Comparison of ENCODE assay signal across 8 cellular contexts in genomic region chr15:40470423-40471104, GRCh38. TPM values are rescaled to one million over a fixed set of nuclear protein-coding genes. Genes with fewer than 3 reads are reported as not detected.
DNase-seq lines count a peak whose midpoint lies in the region; ATAC-seq and TF ChIP-seq lines count a peak whose summit lies in the region.

CHST14 (plus strand) TSS chr15:40470984; CDS start chr15:40471214, 230 bp downstream.

- TF ChIP-seq CTCF in AG09309 (IDR thresholded peaks at IDR 0.05; ENCODE audit: control insufficient read depth, insufficient read depth, low read depth, low read length, missing control alignments), result no peak
- no peak for TF ChIP-seq CTCF in RWPE1 (conservative IDR thresholded peaks at IDR 0.05; ENCODE audit: low read depth)
- no peak for TF ChIP-seq CTCF in foreskin keratinocyte (conservative IDR thresholded peaks at IDR 0.05)
- TF ChIP-seq CTCF in neural crest cell (conservative IDR thresholded peaks at IDR 0.05), result no peak
- no peak for TF ChIP-seq CTCF in transverse colon (IDR thresholded peaks at IDR 0.05)

- 0 to 14% methylated on average over 7 to 12 of the region's 52 CpGs for WGBS in transverse colon (ENCODE audit: low coverage in 1 of 2), 2 donors

- peak within 1 kb of the TSS; percentile 88 for H3K4me3 Mint-ChIP-seq in neural crest cell

- H3K27me3 ChIP-seq in foreskin keratinocyte (no peaks in the 10 kb centered on the region), transverse colon (no peaks in the 10 kb centered on the region)

- peak within 1 kb of the TSS; percentile 53 for H3K4me3 ChIP-seq in AG09309 (ENCODE audit: control insufficient read depth, low read depth, low read length)
- H3K4me3 ChIP-seq in transverse colon, result peak within 1 kb of the TSS; percentile 70 to 92 (median 80)

- no peaks in the 10 kb centered on the region for H3K9me3 ChIP-seq in transverse colon

- no peak for DNase-seq in AG09309 (ENCODE audit: low read depth)
- DNase-seq in RWPE1 (ENCODE audit: low spot score), result peak; percentile 59
- peak; percentile 46 for DNase-seq in activated gamma-delta T cell treated with anti-CD3 and anti-CD28 coated beads, Interleukin-2, amount 50 U/mL, for 16 hours (ENCODE audit: low read depth)
- DNase-seq in foreskin keratinocyte, result no peak
- peak; percentile 43 for DNase-seq in neural crest cell (ENCODE audit: low read depth, low spot score)
- peak; percentile 64 for DNase-seq in transverse colon

- peak; percentile 65 for ATAC-seq in HG03354 (IDR thresholded peaks at IDR 0.05; ENCODE audit: poor library complexity, severe bottlenecking, unreplicated experiment)
- ATAC-seq in foreskin keratinocyte, result peak; percentile 23

- CTCF ChIA-PET in RWPE1 (lab: Yijun Ruan, JAX), result interaction anchor here (0.7 to 0.8 kb wide), 2 partner anchors 15 to 29 kb away, joined by 4 read pairs; no protein-coding TSS in a partner anchor

- H3K27ac Mint-ChIP-seq in neural crest cell (ENCODE audit: unreplicated experiment), result peak within 1 kb of the TSS; percentile 95

- TF ChIP-seq POLR2A in GM18526 (IDR thresholded peaks at IDR 0.05; ENCODE audit: extremely low read depth, insufficient read length), result peak; percentile 52
- TF ChIP-seq POLR2A in transverse colon (IDR thresholded peaks at IDR 0.05), result peak; percentile 41

- no peaks in the 10 kb centered on the region for H3K36me3 Mint-ChIP-seq in neural crest cell (ENCODE audit: low read depth)

- intact Hi-C loops in transverse colon (cut with DNase I; ENCODE audit: low total_unique reads), result no loop called here

- H3K9me3 Mint-ChIP-seq in neural crest cell, result no peaks in the 10 kb centered on the region

- no peaks in the 10 kb centered on the region for H3K36me3 ChIP-seq in transverse colon

- H3K4me1 ChIP-seq in foreskin keratinocyte, result no peaks in the 10 kb centered on the region
- H3K4me1 ChIP-seq in transverse colon, result peaks cover 3 to 19% (median 13%) of the 10 kb centered on the region in 4 donors

- TF ChIP-seq EP300 in transverse colon (IDR thresholded peaks at IDR 0.05; ENCODE audit: low read depth), result no peak

- POLR2A ChIA-PET in RWPE1 (lab: Yijun Ruan, JAX; ENCODE audit: low non-redundant PET), result interaction anchor here (0.5 to 0.8 kb wide), 2 partner anchors 16 to 42 kb away, joined by 6 to 7 read pairs; no protein-coding TSS in a partner anchor

- H3K27me3 Mint-ChIP-seq in neural crest cell (ENCODE audit: low read depth), result no peaks in the 10 kb centered on the region

- H3K4me1 Mint-ChIP-seq in neural crest cell, result peaks cover 24% of the 10 kb centered on the region

- peak within 1 kb of the TSS; percentile 79 for H3K27ac ChIP-seq in RWPE1
- no peak within 1 kb of the TSS for H3K27ac ChIP-seq in foreskin keratinocyte
- peak within 1 kb of the TSS; percentile 88 to 92 (median 90) for H3K27ac ChIP-seq in transverse colon

- in situ Hi-C loops in transverse colon (cut with MboI; ENCODE audit: low pct_ligation_motif_present in 1 of 4, low pct_unique_long_range_greater_than_20kb in 1 of 4, low sequenced_read_pairs in 3 of 4), result no loop called here

RNA-seq across cellular contexts. Expression of gene CHST14, which starts in this region (rescaled TPM):
- total RNA-seq in foreskin keratinocyte (5.5 and 6.2 TPM in 2 replicates), neural crest cell (32.9 and 37.1 TPM in 2 replicates), transverse colon (1 to 10 TPM in 3 of 4 donors, not detected in 1; 2.9 to 8.8 (median 4.1) TPM)
- 9.0 and 10.5 TPM in 2 replicates for polyA plus RNA-seq in foreskin keratinocyte

Comparison
In these comparisons a context has a peak if more than half of its experiments do, and no peak if none do; other contexts are left out.
1. DNase-seq: peak in RWPE1 (single experiment), activated gamma-delta T cell treated with anti-CD3 and anti-CD28 coated beads, Interleukin-2, amount 50 U/mL, for 16 hours (single experiment), neural crest cell (single experiment) and transverse colon (single experiment); none in AG09309 (single experiment) and foreskin keratinocyte (0 of 2).